In the genomic region with DNA sequence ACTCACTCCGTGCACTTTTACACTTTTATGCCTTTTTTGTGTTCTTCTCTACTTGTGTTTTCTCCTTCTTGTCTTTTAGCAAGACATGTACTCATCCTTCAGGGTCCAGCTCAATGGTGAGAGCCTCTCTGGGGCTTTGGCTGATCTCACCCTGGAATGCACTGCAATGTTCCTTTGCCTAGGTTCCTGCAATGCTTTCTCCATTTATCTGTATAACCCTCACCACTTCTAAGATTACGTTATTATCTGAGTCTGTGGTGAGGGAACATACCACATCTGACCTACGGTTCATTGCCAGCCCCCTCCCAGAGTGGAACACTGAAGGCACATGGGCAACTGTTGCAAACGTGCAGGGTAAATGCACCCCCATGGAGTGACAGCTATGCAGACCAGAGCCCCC, we compare ENCODE assay signal across 18 cellular contexts. TPM values are rescaled to one million over a fixed set of nuclear protein-coding genes. Genes with fewer than 3 reads are reported as not detected.
DNase-seq lines count a peak whose midpoint lies in the region; ATAC-seq, FAIRE-seq and TF ChIP-seq lines count a peak whose summit lies in the region.
"Had no signal": no experiment of that assay in that cellular context is flagged by ENCODE, and none has a peak within 500 bp of the region (broad histone marks: within the 10 kb centered on the region; RNA-seq: fewer than 3 reads in every experiment).

No MANE protein-coding gene starts in this region.

- H3K4me3 ChIP-seq in fibroblast of villous mesenchyme (ENCODE audit: low read depth, low read length): no peak overlapping the region
- H3K4me3 ChIP-seq: GM23338 had no signal

- DNase-seq in Daoy (ENCODE audit: low read depth) (peak; percentile 20), amniotic epithelial cell (ENCODE audit: low read depth) (peak; percentile 73), fibroblast of villous mesenchyme (ENCODE audit: low read depth) (peak; percentile 31), urothelium cell line (ENCODE audit: low spot score) (no peak), hypothalamus (lab: John Stamatoyannopoulos, UW) (no peak), T-helper 2 cell (no peak)
- DNase-seq: BE2C; CD8-positive, alpha-beta T cell; COR-L47; DMS153; DMS79 treated with DMSO at 0.1 percent for 48 hours; GDM1; H7 had no signal

- no peak for ATAC-seq in HG02884 (IDR thresholded peaks at IDR 0.05; ENCODE audit: unreplicated experiment)
- ATAC-seq: CD8-positive, alpha-beta T cell; GM23338 had no signal

- FAIRE-seq in urothelium cell line (lab: Jason Lieb, UNC): peak; percentile 13
- FAIRE-seq: A204.1, D721Med had no signal

- no peak for TF ChIP-seq CTCF in fibroblast of villous mesenchyme (IDR thresholded peaks at IDR 0.05; ENCODE audit: insufficient read depth, low read depth, low read length)

RNA-seq across cellular contexts. Expression of gene KCNIP1, which starts 47.3 kb away (rescaled TPM):
- total RNA-seq in Daoy (2014; rRNA removed; shearing (Covaris generic)): 1.9 and 3.9 TPM in 2 replicates
- not detected in 2 replicates for total RNA-seq in fibroblast of villous mesenchyme
- total RNA-seq: CD8-positive, alpha-beta T cell; HT-29 had no signal

Comparison
In these comparisons a context has a peak if more than half of its experiments do, and no peak if none do; other contexts are left out.
1. DNase-seq: peak in Daoy (single experiment), amniotic epithelial cell (single experiment) and fibroblast of villous mesenchyme (single experiment); none in urothelium cell line (single experiment), hypothalamus (0 of 51) and T-helper 2 cell (0 of 5).